In the genomic region with DNA sequence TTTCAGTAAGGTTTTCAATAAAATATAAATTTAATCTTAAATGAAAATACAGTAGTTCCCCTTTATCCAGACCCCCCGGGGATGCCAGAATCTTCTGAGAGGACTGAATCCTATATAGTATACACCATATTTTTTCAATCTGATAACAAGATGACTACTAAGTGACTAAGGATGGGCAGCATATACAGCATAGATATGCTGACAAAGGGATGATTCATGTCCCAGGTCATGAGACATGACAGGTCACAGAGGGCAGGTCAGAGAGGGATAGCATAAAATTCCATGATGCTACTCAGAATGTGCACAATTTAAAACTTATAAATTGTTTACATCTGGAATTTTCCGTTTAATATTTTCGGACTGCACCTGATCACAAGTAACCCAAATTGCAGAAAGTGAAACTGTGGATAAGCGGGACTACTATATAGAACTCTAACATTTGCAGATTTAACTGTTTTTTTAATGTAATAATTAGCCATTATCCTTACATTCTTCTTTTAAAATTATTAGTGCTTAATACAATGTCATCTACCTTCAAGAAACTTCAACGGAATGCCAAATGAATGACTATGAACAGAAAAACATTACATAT, we compare ENCODE assay signal across 22 cellular contexts. TPM values are rescaled to one million over a fixed set of nuclear protein-coding genes. Genes with fewer than 3 reads are reported as not detected.
DNase-seq lines count a peak whose midpoint lies in the region; ATAC-seq and TF ChIP-seq lines count a peak whose summit lies in the region.
"Had no signal": no experiment of that assay in that cellular context is flagged by ENCODE, and none has a peak within 500 bp of the region (broad histone marks: within the 10 kb centered on the region; RNA-seq: fewer than 3 reads in every experiment).

No MANE protein-coding gene starts in this region.

- no peak for TF ChIP-seq CTCF in Panc1 (IDR thresholded peaks at IDR 0.05)
- no peak for TF ChIP-seq CTCF in choroid plexus epithelial cell (conservative IDR thresholded peaks at IDR 0.05; ENCODE audit: low read depth, low read length)
- TF ChIP-seq CTCF in spleen (IDR thresholded peaks at IDR 0.05 in 8 of 11, conservative IDR thresholded peaks at IDR 0.05 in 3 of 11), result no peak

- H3K36me3 Mint-ChIP-seq in stimulated activated effector memory CD8-positive, alpha-beta T cell treated with anti-CD3 and anti-CD28 coated beads, Interleukin-12 subunit alpha, Interleukin-12 subunit beta, amount 100 ng/mL, for 72 hours, result peaks cover 53% of the 10 kb centered on the region

- peak; percentile 95 for ATAC-seq in stimulated activated naive CD8-positive, alpha-beta T cell treated with anti-CD3 and anti-CD28 coated beads, Interleukin-15, Interleukin-2, amounts not matched to agents 100 U/mL and 50 U/mL, for 24 hours
- no peak for ATAC-seq in stimulated activated naive CD8-positive, alpha-beta T cell treated with anti-CD3 and anti-CD28 coated beads, Interleukin-15, amount 100 ng/mL, for 72 hours
- ATAC-seq in Panc1, result peak; percentile 81
- ATAC-seq in stimulated activated effector memory CD8-positive, alpha-beta T cell treated with anti-CD3 and anti-CD28 coated beads, Interleukin-12 subunit alpha, Interleukin-12 subunit beta, amount 100 ng/mL, for 72 hours, result peak; percentile 97
- ATAC-seq in GM19023 (IDR thresholded peaks at IDR 0.05; ENCODE audit: unreplicated experiment), result no peak
- ATAC-seq: naive thymus-derived CD4-positive, alpha-beta T cell; pancreas had no signal

- no peaks in the 10 kb centered on the region for H3K4me1 Mint-ChIP-seq in stimulated activated naive CD8-positive, alpha-beta T cell treated with anti-CD3 and anti-CD28 coated beads, Interleukin-15, amount 100 ng/mL, for 72 hours
- no peaks in the 10 kb centered on the region for H3K4me1 Mint-ChIP-seq in stimulated activated effector memory CD8-positive, alpha-beta T cell treated with anti-CD3 and anti-CD28 coated beads, Interleukin-12 subunit alpha, Interleukin-12 subunit beta, amount 100 ng/mL, for 72 hours
- H3K4me1 Mint-ChIP-seq: activated naive CD4-positive, alpha-beta T cell treated with anti-CD3 and anti-CD28 coated beads, Interleukin-2, amount 50 U/mL, for 24 hours; B cell; naive thymus-derived CD4-positive, alpha-beta T cell had no signal

- no peak overlapping the region for H3K27ac Mint-ChIP-seq in stimulated activated naive CD8-positive, alpha-beta T cell treated with anti-CD3 and anti-CD28 coated beads, Interleukin-15, amount 100 ng/mL, for 72 hours
- no peak overlapping the region for H3K27ac Mint-ChIP-seq in stimulated activated effector memory CD8-positive, alpha-beta T cell treated with anti-CD3 and anti-CD28 coated beads, Interleukin-12 subunit alpha, Interleukin-12 subunit beta, amount 100 ng/mL, for 72 hours
- H3K27ac Mint-ChIP-seq: activated naive CD4-positive, alpha-beta T cell treated with anti-CD3 and anti-CD28 coated beads, Interleukin-2, amount 50 U/mL, for 24 hours; B cell; naive thymus-derived CD4-positive, alpha-beta T cell had no signal

- H3K4me3 ChIP-seq in Panc1 (ENCODE audit: low read depth in 2 of 2, low read length in 2 of 2) (no peak overlapping the region), choroid plexus epithelial cell (ENCODE audit: low read depth, low read length) (no peak overlapping the region), spleen (no peak overlapping the region)
- H3K4me3 ChIP-seq: lung, pancreas, PC-9, thoracic aorta had no signal

- H3K4me3 Mint-ChIP-seq in stimulated activated naive CD8-positive, alpha-beta T cell treated with anti-CD3 and anti-CD28 coated beads, Interleukin-15, amount 100 ng/mL, for 72 hours, result no peak overlapping the region
- no peak overlapping the region for H3K4me3 Mint-ChIP-seq in stimulated activated effector memory CD8-positive, alpha-beta T cell treated with anti-CD3 and anti-CD28 coated beads, Interleukin-12 subunit alpha, Interleukin-12 subunit beta, amount 100 ng/mL, for 72 hours
- H3K4me3 Mint-ChIP-seq: activated naive CD4-positive, alpha-beta T cell treated with anti-CD3 and anti-CD28 coated beads, Interleukin-2, amount 50 U/mL, for 24 hours; B cell; naive thymus-derived CD4-positive, alpha-beta T cell had no signal

- in situ Hi-C loops in Panc1 (cut with HindIII; ENCODE audit: low pct_unique_long_range_greater_than_20kb, low sequenced_read_pairs), result no loop called here

- H3K27ac ChIP-seq in Panc1 (ENCODE audit: low read length) (no peak overlapping the region), spleen (no peak overlapping the region)
- H3K27ac ChIP-seq: pancreas, PC-9, thoracic aorta had no signal

- CTCF ChIA-PET in Panc1 (lab: Charles Lee), result no interaction called here

- TF ChIP-seq POLR2A in spleen (IDR thresholded peaks at IDR 0.05), result no peak

- no peaks in the 10 kb centered on the region for H3K9me3 ChIP-seq in Panc1 (ENCODE audit: control insufficient read depth, insufficient read depth, low read depth, low read length)
- no peaks in the 10 kb centered on the region for H3K9me3 ChIP-seq in spleen
- H3K9me3 ChIP-seq: pancreas, thoracic aorta had no signal

- H3K9me3 Mint-ChIP-seq in stimulated activated naive CD8-positive, alpha-beta T cell treated with anti-CD3 and anti-CD28 coated beads, Interleukin-15, amount 100 ng/mL, for 72 hours, result no peaks in the 10 kb centered on the region
- H3K9me3 Mint-ChIP-seq in stimulated activated effector memory CD8-positive, alpha-beta T cell treated with anti-CD3 and anti-CD28 coated beads, Interleukin-12 subunit alpha, Interleukin-12 subunit beta, amount 100 ng/mL, for 72 hours, result no peaks in the 10 kb centered on the region
- H3K9me3 Mint-ChIP-seq: activated naive CD4-positive, alpha-beta T cell treated with anti-CD3 and anti-CD28 coated beads, Interleukin-2, amount 50 U/mL, for 24 hours; naive thymus-derived CD4-positive, alpha-beta T cell had no signal

- H3K36me3 ChIP-seq in Panc1 (ENCODE audit: control insufficient read depth, insufficient read depth, low read length) (no peaks in the 10 kb centered on the region; the same call in 1 of the 2 replicates), spleen (peaks cover 0 to 75% (median 13%) of the 10 kb centered on the region in 6 donors)
- H3K36me3 ChIP-seq: pancreas had no signal

- POLR2A ChIA-PET in Panc1 (lab: Charles Lee), result interaction anchor here (0.6 kb wide), 1 partner anchor 158 kb away, joined by 3 read pairs; no protein-coding TSS in a partner anchor

- BruUV-seq in Panc1 (replicated peaks; lab: Mats Ljungman, UMichigan), result no TSS peak

- H3K4me1 ChIP-seq in Panc1 (ENCODE audit: control insufficient read depth, insufficient read depth, low read length), result no peaks in the 10 kb centered on the region; the same call in 1 of the 2 replicates
- H3K4me1 ChIP-seq in spleen, result no peaks in the 10 kb centered on the region
- H3K4me1 ChIP-seq: pancreas had no signal

- H3K27me3 ChIP-seq in Panc1 (ENCODE audit: control insufficient read depth, insufficient read depth, low read length) (no peaks in the 10 kb centered on the region), spleen (replicated peaks in 1 of 7) (no peaks in the 10 kb centered on the region)
- H3K27me3 ChIP-seq: pancreas had no signal

- DNase-seq in stimulated activated naive CD8-positive, alpha-beta T cell treated with anti-CD3 and anti-CD28 coated beads, Interleukin-15, Interleukin-2, amounts not matched to agents 100 U/mL and 50 U/mL, for 24 hours, result no peak
- DNase-seq in stimulated activated naive CD8-positive, alpha-beta T cell treated with anti-CD3 and anti-CD28 coated beads, Interleukin-15, amount 100 ng/mL, for 72 hours, result no peak
- peak; percentile 71 for DNase-seq in Panc1 (ENCODE audit: low read depth, low spot score)
- DNase-seq in choroid plexus epithelial cell (ENCODE audit: low read depth), result peak; percentile 9
- DNase-seq in stimulated activated effector memory CD8-positive, alpha-beta T cell treated with anti-CD3 and anti-CD28 coated beads, Interleukin-12 subunit alpha, Interleukin-12 subunit beta, amount 100 ng/mL, for 72 hours (ENCODE audit: low spot score in 2 of 2), result no peak
- no peak for DNase-seq in spleen
- DNase-seq in NCI-H1436 treated with DMSO at 0.1 percent for 48 hours (lab: John Stamatoyannopoulos, UW), result no peak
- DNase-seq: activated CD4-positive, alpha-beta T cell treated with anti-CD3 and anti-CD28 coated beads for 1 hour; activated CD8-positive, alpha-beta memory T cell treated with anti-CD3 and anti-CD28 coated beads, Interleukin-2, amount 50 U/mL, for 48 hours; Calu3; naive thymus-derived CD4-positive, alpha-beta T cell; NCI-H2029 treated with DMSO at 0.1 percent for 48 hours; NCI-H526; pancreas; PC-9; stimulated activated CD4-positive, alpha-beta T cell treated with anti-CD3 and anti-CD28 coated beads, Interleukin-4, amount 100 ng/mL, for 1 hour; stimulated activated CD8-positive, alpha-beta memory T cell treated with anti-CD3 and anti-CD28 coated beads, Interleukin-4, amount 100 ng/mL, for 48 hours had no signal

- no peaks in the 10 kb centered on the region for H3K27me3 Mint-ChIP-seq in stimulated activated naive CD8-positive, alpha-beta T cell treated with anti-CD3 and anti-CD28 coated beads, Interleukin-15, amount 100 ng/mL, for 72 hours
- H3K27me3 Mint-ChIP-seq: activated naive CD4-positive, alpha-beta T cell treated with anti-CD3 and anti-CD28 coated beads, Interleukin-2, amount 50 U/mL, for 24 hours; B cell; naive thymus-derived CD4-positive, alpha-beta T cell had no signal

- intact Hi-C loops in Panc1 (cut with micrococcal nuclease; ENCODE audit: unreplicated experiment) (no loop called here), spleen (cut with DNase I; ENCODE audit: low total_unique reads) (no loop called here)

- WGBS in spleen, 5 donors, result 94 to 98% (median 96%) methylated on average over 5 of the region's 5 CpGs

RNA-seq across cellular contexts. Expression of a gene that starts 48.8 kb away (rescaled TPM):
- total RNA-seq in Panc1 (2021; ENCODE audit: unreplicated experiment) (15.9 TPM), spleen (10 to 100 TPM in 6 of 7 donors, 1 to 10 TPM in 1; 9.7 to 18.4 (median 14.1) TPM)
- polyA plus RNA-seq in Panc1 (2012; ENCODE audit: insufficient read length), result 8.1 TPM
- 10 to 100 TPM in 1 of 3 donors, 1 to 10 TPM in 2; 9.0 to 10.7 (median 9.7) TPM for polyA plus RNA-seq in spleen

Comparison
In these comparisons a context has a peak if more than half of its experiments do, and no peak if none do; other contexts are left out.
1. ATAC-seq: peak in stimulated activated naive CD8-positive, alpha-beta T cell treated with anti-CD3 and anti-CD28 coated beads, Interleukin-15, Interleukin-2, amounts not matched to agents 100 U/mL and 50 U/mL, for 24 hours (single experiment), Panc1 (single experiment) and stimulated activated effector memory CD8-positive, alpha-beta T cell treated with anti-CD3 and anti-CD28 coated beads, Interleukin-12 subunit alpha, Interleukin-12 subunit beta, amount 100 ng/mL, for 72 hours (single experiment); none in stimulated activated naive CD8-positive, alpha-beta T cell treated with anti-CD3 and anti-CD28 coated beads, Interleukin-15, amount 100 ng/mL, for 72 hours (single experiment) and GM19023 (single experiment).
2. DNase-seq: peak in Panc1 (single experiment) and choroid plexus epithelial cell (single experiment); none in stimulated activated naive CD8-positive, alpha-beta T cell treated with anti-CD3 and anti-CD28 coated beads, Interleukin-15, Interleukin-2, amounts not matched to agents 100 U/mL and 50 U/mL, for 24 hours (single experiment), stimulated activated naive CD8-positive, alpha-beta T cell treated with anti-CD3 and anti-CD28 coated beads, Interleukin-15, amount 100 ng/mL, for 72 hours (0 of 2), stimulated activated effector memory CD8-positive, alpha-beta T cell treated with anti-CD3 and anti-CD28 coated beads, Interleukin-12 subunit alpha, Interleukin-12 subunit beta, amount 100 ng/mL, for 72 hours (0 of 2), spleen (single experiment) and NCI-H1436 treated with DMSO at 0.1 percent for 48 hours (single experiment).